1 cellular context compared by ENCODE assay signal in genomic region chr4:1776521-1777161, GRCh38.
TF ChIP-seq lines count a peak whose summit lies in the region.

No MANE protein-coding gene starts in this region.

TF ChIP-seq in HepG2, 621 proteins besides CTCF, POLR2A, EP300 and RAD21 (continued from another document and continues in another):
- no peak for TF ChIP-seq ZNF207 (IDR thresholded peaks at IDR 0.05; ENCODE audit: borderline replicate concordance)
- TF ChIP-seq JDP2 (CRISPR knock-in tag; IDR thresholded peaks at IDR 0.05; ENCODE audit: borderline replicate concordance): no peak
- TF ChIP-seq ATF3 (CRISPR knock-in tag; IDR thresholded peaks at IDR 0.05): no peak
- no peak for TF ChIP-seq ZFP36 (IDR thresholded peaks at IDR 0.05; ENCODE audit: borderline replicate concordance, low read depth, low read length, partially characterized antibody)
- TF ChIP-seq TSC22D2 (CRISPR knock-in tag; IDR thresholded peaks at IDR 0.05; ENCODE audit: borderline replicate concordance): no peak; the same call in 1 of the 2 replicates
- TF ChIP-seq HOXA5 (CRISPR knock-in tag; IDR thresholded peaks at IDR 0.05): peak; percentile 53; the same call in 1 of the 2 replicates
- TF ChIP-seq FOXJ3 (CRISPR knock-in tag; IDR thresholded peaks at IDR 0.05; ENCODE audit: borderline replicate concordance): peak; percentile 75; the same call in 1 of the 2 replicates
- peak; percentile 18; the same call in 1 of the 2 replicates for TF ChIP-seq ZFP37 (CRISPR knock-in tag; IDR thresholded peaks at IDR 0.05; ENCODE audit: borderline replicate concordance)
- no peak for TF ChIP-seq ATF5 (CRISPR knock-in tag; IDR thresholded peaks at IDR 0.05; ENCODE audit: low read depth)
- no peak for TF ChIP-seq ZNF776 (CRISPR knock-in tag; IDR thresholded peaks at IDR 0.05)
- 0 out of 2 replicates have a peak, but pooled peaks have one; percentile 54 for TF ChIP-seq ZNF557 (CRISPR knock-in tag; IDR thresholded peaks at IDR 0.05)
- TF ChIP-seq TEAD3 (CRISPR knock-in tag; optimal IDR thresholded peaks at IDR 0.05; ENCODE audit: borderline replicate concordance): peak; percentile 67
- TF ChIP-seq PAWR (CRISPR knock-in tag; IDR thresholded peaks at IDR 0.05; ENCODE audit: borderline replicate concordance): no peak
- TF ChIP-seq CHCHD3 (CRISPR knock-in tag; IDR thresholded peaks at IDR 0.05): no peak
- TF ChIP-seq ZNF333 (CRISPR knock-in tag; IDR thresholded peaks at IDR 0.05; ENCODE audit: borderline replicate concordance): no peak
- 0 out of 2 replicates have a peak, but pooled peaks have one; percentile 69 for TF ChIP-seq ETS1 (CRISPR knock-in tag; IDR thresholded peaks at IDR 0.05)
- TF ChIP-seq RARG (CRISPR knock-in tag; IDR thresholded peaks at IDR 0.05; ENCODE audit: low read depth): no peak
- TF ChIP-seq RORA (CRISPR knock-in tag; IDR thresholded peaks at IDR 0.05): no peak
- TF ChIP-seq NR2F1 (CRISPR knock-in tag; IDR thresholded peaks at IDR 0.05): peak in 1 of 2 experiments; percentile 48; a peak in 1 of 4 replicates
- no peak for TF ChIP-seq JUNB (CRISPR knock-in tag; IDR thresholded peaks at IDR 0.05; ENCODE audit: borderline replicate concordance)
- TF ChIP-seq XRCC5 (optimal IDR thresholded peaks at IDR 0.05; ENCODE audit: low read length): no peak
- no peak for TF ChIP-seq IRF1 (CRISPR knock-in tag; IDR thresholded peaks at IDR 0.05; ENCODE audit: low read depth)
- TF ChIP-seq FIP1L1 (IDR thresholded peaks at IDR 0.05; ENCODE audit: borderline replicate concordance, insufficient read depth, low read depth, low read length): no peak
- peak; percentile 27; the same call in 1 of the 2 replicates for TF ChIP-seq GZF1 (CRISPR knock-in tag; IDR thresholded peaks at IDR 0.05)
- TF ChIP-seq ZBTB44 (CRISPR knock-in tag; IDR thresholded peaks at IDR 0.05): no peak; the same call in 1 of the 2 replicates
- TF ChIP-seq ZNF569 (CRISPR knock-in tag; IDR thresholded peaks at IDR 0.05; ENCODE audit: borderline replicate concordance): no peak
- no peak for TF ChIP-seq ZNF672 (CRISPR knock-in tag; IDR thresholded peaks at IDR 0.05)
- no peak for TF ChIP-seq ZNF33A (CRISPR knock-in tag; IDR thresholded peaks at IDR 0.05; ENCODE audit: borderline replicate concordance)
- TF ChIP-seq ZNF264 (CRISPR knock-in tag; IDR thresholded peaks at IDR 0.05): no peak
- TF ChIP-seq ZNF782 (CRISPR knock-in tag; IDR thresholded peaks at IDR 0.05; ENCODE audit: borderline replicate concordance): no peak; the same call in 1 of the 2 replicates
- peak; percentile 60; the same call in 1 of the 2 replicates for TF ChIP-seq BCL3 (CRISPR knock-in tag; IDR thresholded peaks at IDR 0.05)
- no peak for TF ChIP-seq ZNF101 (CRISPR knock-in tag; IDR thresholded peaks at IDR 0.05; ENCODE audit: borderline replicate concordance, low read depth)
- peak; percentile 66; the same call in 1 of the 2 replicates for TF ChIP-seq ARID4A (CRISPR knock-in tag; IDR thresholded peaks at IDR 0.05; ENCODE audit: borderline replicate concordance)
- no peak for TF ChIP-seq SETDB1 (CRISPR knock-in tag; IDR thresholded peaks at IDR 0.05; ENCODE audit: borderline replicate concordance)
- no peak for TF ChIP-seq TIGD3 (CRISPR knock-in tag; IDR thresholded peaks at IDR 0.05; ENCODE audit: borderline replicate concordance)
- TF ChIP-seq ZNF574 (CRISPR knock-in tag; IDR thresholded peaks at IDR 0.05): peak; percentile 78
- TF ChIP-seq ZNF766 (CRISPR knock-in tag; IDR thresholded peaks at IDR 0.05; ENCODE audit: borderline replicate concordance): no peak; the same call in 1 of the 2 replicates
- TF ChIP-seq ZSCAN25 (CRISPR knock-in tag; IDR thresholded peaks at IDR 0.05): peak; percentile 33; the same call in 1 of the 2 replicates
- peak; percentile 48 for TF ChIP-seq FOSL2 (CRISPR knock-in tag; IDR thresholded peaks at IDR 0.05)
- TF ChIP-seq CBX5 (CRISPR knock-in tag; IDR thresholded peaks at IDR 0.05; ENCODE audit: borderline replicate concordance): peak; percentile 61; the same call in 1 of the 2 replicates
- TF ChIP-seq ELF1 (CRISPR knock-in tag; IDR thresholded peaks at IDR 0.05): peak; percentile 47
- 0 out of 2 replicates have a peak, but pooled peaks have one; percentile 30 for TF ChIP-seq ARID2 (CRISPR knock-in tag; IDR thresholded peaks at IDR 0.05; ENCODE audit: borderline replicate concordance)
- TF ChIP-seq ZSCAN30 (CRISPR knock-in tag; IDR thresholded peaks at IDR 0.05): no peak
- no peak for TF ChIP-seq ZSCAN5A (CRISPR knock-in tag; IDR thresholded peaks at IDR 0.05; ENCODE audit: borderline replicate concordance)
- no peak for TF ChIP-seq MTF1 (CRISPR knock-in tag; IDR thresholded peaks at IDR 0.05)
- TF ChIP-seq ZNF703 (CRISPR knock-in tag; IDR thresholded peaks at IDR 0.05; ENCODE audit: borderline replicate concordance): no peak
- TF ChIP-seq ZNF570 (CRISPR knock-in tag; IDR thresholded peaks at IDR 0.05; ENCODE audit: borderline replicate concordance): no peak
- TF ChIP-seq YEATS4 (CRISPR knock-in tag; IDR thresholded peaks at IDR 0.05; ENCODE audit: borderline replicate concordance): peak; percentile 75
- TF ChIP-seq SP5 (CRISPR knock-in tag; IDR thresholded peaks at IDR 0.05; ENCODE audit: borderline replicate concordance, low read depth): peak; percentile 80
- TF ChIP-seq NKX3-1 (CRISPR knock-in tag; IDR thresholded peaks at IDR 0.05): no peak
